In the genomic region with DNA sequence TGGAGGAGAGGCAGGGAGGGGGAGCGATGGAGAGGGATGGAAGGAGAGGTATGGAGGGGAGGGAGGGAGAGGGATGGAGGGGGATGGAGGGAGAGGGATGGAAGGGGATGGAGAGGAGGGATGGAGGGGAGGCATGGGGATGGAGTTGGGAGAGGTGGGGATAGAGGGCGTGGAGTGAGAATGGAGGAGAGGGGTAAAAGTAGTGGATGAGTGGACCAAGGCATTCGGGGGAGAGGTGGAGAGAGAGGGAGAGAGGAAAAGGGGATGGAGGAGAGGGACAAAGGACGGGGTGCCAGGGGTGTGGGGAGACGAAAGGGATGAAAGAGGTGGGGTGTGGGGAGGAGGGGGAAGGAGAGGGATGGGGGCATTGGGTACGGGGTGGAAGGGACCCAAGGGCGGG, we compare ENCODE assay signal across 28 cellular contexts.
"Had no signal": no experiment of that assay in that cellular context is flagged by ENCODE, and none has a peak within 500 bp of the region (broad histone marks: within the 10 kb centered on the region; RNA-seq: fewer than 3 reads in every experiment).

No MANE protein-coding gene starts in this region.

- DNase-seq: activated CD4-positive, alpha-beta memory T cell treated with anti-CD3 and anti-CD28 coated beads, Interleukin-2, amount 10 ng/mL, durations not matched to agents 7 days and 5 days; activated CD4-positive, alpha-beta T cell treated with anti-CD3 and anti-CD28 coated beads for 1 hour; activated CD4-positive, alpha-beta T cell treated with anti-CD3 and anti-CD28 coated beads for 4 hours; activated CD4-positive, alpha-beta T cell treated with anti-CD3 and anti-CD28 coated beads, Interleukin-2, amount 10 ng/mL, durations not matched to agents 7 days and 5 days; activated CD4-positive, alpha-beta T cell treated with anti-CD3 and anti-CD28 coated beads, Interleukin-2, amount 50 U/mL, for 4 hours; activated CD8-positive, alpha-beta memory T cell treated with anti-CD3 and anti-CD28 coated beads, Interleukin-2, amount 50 U/mL, for 48 hours; activated gamma-delta T cell; activated naive CD4-positive, alpha-beta T cell; activated naive CD4-positive, alpha-beta T cell treated with anti-CD3 and anti-CD28 coated beads, Interleukin-2, amount 10 ng/mL, durations not matched to agents 7 days and 5 days; activated naive CD8-positive, alpha-beta T cell treated with anti-CD3 and anti-CD28 coated beads, Interleukin-2, amount 10 ng/mL, durations not matched to agents 7 days and 5 days; activated T-cell treated with anti-CD3 and anti-CD28 coated beads for 4 hours; activated T-cell treated with anti-CD3 and anti-CD28 coated beads, Interleukin-2, amount 50 U/mL, for 24 hours; activated T-cell treated with anti-CD3 and anti-CD28 coated beads, Interleukin-2, amount 50 U/mL, for 72 hours; brain microvascular endothelial cell; caudate nucleus; effector CD4-positive, alpha-beta T cell; effector memory CD8-positive, alpha-beta T cell; erythroblast; foreskin keratinocyte; gastrocnemius medialis; glutamatergic neuron; heart left ventricle; T-helper 2 cell had no signal

- H3K27me3 ChIP-seq: brain microvascular endothelial cell, esophagus muscularis mucosa, foreskin keratinocyte, heart left ventricle had no signal

- ATAC-seq: activated naive CD4-positive, alpha-beta T cell treated with anti-CD3 and anti-CD28 coated beads, Interleukin-2, amount 50 U/mL, for 72 hours; activated T-cell treated with anti-CD3 and anti-CD28 coated beads, Interleukin-2, amount 50 U/mL, for 72 hours; effector memory CD8-positive, alpha-beta T cell; foreskin keratinocyte; gastrocnemius medialis; heart left ventricle; WTC11 had no signal

- H3K4me3 ChIP-seq: coronary artery, esophagus muscularis mucosa, gastrocnemius medialis, heart left ventricle had no signal

- FAIRE-seq: astrocyte had no signal

- H3K9me3 ChIP-seq: esophagus muscularis mucosa, gastrocnemius medialis, heart left ventricle had no signal

- H3K27ac ChIP-seq: brain microvascular endothelial cell, coronary artery, esophagus muscularis mucosa, foreskin keratinocyte, gastrocnemius medialis, heart left ventricle had no signal

- H3K36me3 ChIP-seq: brain microvascular endothelial cell, gastrocnemius medialis, heart left ventricle had no signal

- H3K4me1 ChIP-seq: esophagus muscularis mucosa, foreskin keratinocyte, gastrocnemius medialis had no signal
